Comparison of ENCODE assay signal across 1 cellular context in genomic region chr15:62287066-62287857, GRCh38.
TF ChIP-seq lines count a peak whose summit lies in the region.

No MANE protein-coding gene starts in this region.

TF ChIP-seq in WTC11, 78 proteins besides CTCF, POLR2A, EP300 and RAD21 (continued from another document):
- no peak for TF ChIP-seq ZBTB43 (CRISPR knock-in tag; IDR thresholded peaks at IDR 0.05)
